33 cellular contexts compared by ENCODE assay signal in genomic region chr18:63789327-63789726, GRCh38. TPM values are rescaled to one million over a fixed set of nuclear protein-coding genes. Genes with fewer than 3 reads are reported as not detected.
"Had no signal": no experiment of that assay in that cellular context is flagged by ENCODE, and none has a peak within 500 bp of the region (broad histone marks: within the 10 kb centered on the region; RNA-seq: fewer than 3 reads in every experiment).

No MANE protein-coding gene starts in this region.

- H3K36me3 ChIP-seq: adrenal gland, ascending aorta, brain microvascular endothelial cell, esophagus muscularis mucosa, ovary, sigmoid colon, uterus had no signal

- H3K27ac ChIP-seq: adrenal gland, ascending aorta, esophagus muscularis mucosa, ovary, psoas muscle, sigmoid colon, uterus had no signal

- H3K27me3 Mint-ChIP-seq: activated CD4-positive, alpha-beta T cell treated with anti-CD3 and anti-CD28 coated beads for 36 hours; activated CD8-positive, alpha-beta memory T cell treated with anti-CD3 and anti-CD28 coated beads, Interleukin-2, amount 10 ng/mL, durations not matched to agents 7 days and 5 days; activated naive CD8-positive, alpha-beta T cell treated with anti-CD3 and anti-CD28 coated beads for 36 hours; dendritic cell treated with granulocyte-macrophage colony-stimulating factor and Interleukin-4, amounts not matched to agents 40 ng/mL and 50 ng/mL, for 4 days; stimulated activated memory B cell treated with anti-CD40 and anti-IgM and Interleukin-4, amounts not matched to agents 10 μg/mL and 1 μg/mL and 100 μg/mL, for 72 hours; stimulated activated naive CD8-positive, alpha-beta T cell treated with anti-CD3 and anti-CD28 coated beads, Interleukin-15, amount 100 ng/mL, for 72 hours; type B pancreatic cell had no signal

- H3K4me3 Mint-ChIP-seq: activated CD4-positive, alpha-beta T cell treated with anti-CD3 and anti-CD28 coated beads for 36 hours; activated CD8-positive, alpha-beta memory T cell treated with anti-CD3 and anti-CD28 coated beads, Interleukin-2, amount 10 ng/mL, durations not matched to agents 7 days and 5 days; activated CD8-positive, alpha-beta T cell treated with anti-CD3 and anti-CD28 coated beads, Interleukin-2, amount 10 ng/mL, durations not matched to agents 7 days and 5 days; activated naive CD8-positive, alpha-beta T cell treated with anti-CD3 and anti-CD28 coated beads for 36 hours; dendritic cell treated with granulocyte-macrophage colony-stimulating factor and Interleukin-4, amounts not matched to agents 40 ng/mL and 50 ng/mL, for 4 days; endodermal cell; stimulated activated memory B cell treated with anti-CD40 and anti-IgM and Interleukin-4, amounts not matched to agents 10 μg/mL and 1 μg/mL and 100 μg/mL, for 72 hours; stimulated activated naive CD8-positive, alpha-beta T cell treated with anti-CD3 and anti-CD28 coated beads, Interleukin-15, amount 100 ng/mL, for 72 hours; type B pancreatic cell had no signal

- H3K27me3 ChIP-seq: adrenal gland, ascending aorta, brain microvascular endothelial cell, esophagus muscularis mucosa, ovary, sigmoid colon, uterus had no signal

- H3K4me1 ChIP-seq: adrenal gland, ascending aorta, esophagus muscularis mucosa, psoas muscle, sigmoid colon, uterus had no signal

- H3K9me3 Mint-ChIP-seq: activated naive CD8-positive, alpha-beta T cell treated with anti-CD3 and anti-CD28 coated beads for 36 hours; dendritic cell treated with granulocyte-macrophage colony-stimulating factor and Interleukin-4, amounts not matched to agents 40 ng/mL and 50 ng/mL, for 4 days; endodermal cell; stimulated activated memory B cell treated with anti-CD40 and anti-IgM and Interleukin-4, amounts not matched to agents 10 μg/mL and 1 μg/mL and 100 μg/mL, for 72 hours; stimulated activated naive CD8-positive, alpha-beta T cell treated with anti-CD3 and anti-CD28 coated beads, Interleukin-15, amount 100 ng/mL, for 72 hours; type B pancreatic cell had no signal

- ATAC-seq: left cardiac atrium; left ventricle myocardium superior; psoas muscle; stimulated activated memory B cell treated with anti-CD40 and anti-IgM and Interleukin-4, amounts not matched to agents 10 μg/mL and 1 μg/mL and 100 μg/mL, for 72 hours had no signal

- H3K4me1 Mint-ChIP-seq: endodermal cell; stimulated activated memory B cell treated with anti-CD40 and anti-IgM and Interleukin-4, amounts not matched to agents 10 μg/mL and 1 μg/mL and 100 μg/mL, for 72 hours; stimulated activated naive CD8-positive, alpha-beta T cell treated with anti-CD3 and anti-CD28 coated beads, Interleukin-15, amount 100 ng/mL, for 72 hours had no signal

- H3K36me3 Mint-ChIP-seq: activated CD8-positive, alpha-beta memory T cell treated with anti-CD3 and anti-CD28 coated beads, Interleukin-2, amount 10 ng/mL, durations not matched to agents 7 days and 5 days; activated naive CD8-positive, alpha-beta T cell treated with anti-CD3 and anti-CD28 coated beads for 36 hours; stimulated activated memory B cell treated with anti-CD40 and anti-IgM and Interleukin-4, amounts not matched to agents 10 μg/mL and 1 μg/mL and 100 μg/mL, for 72 hours; type B pancreatic cell had no signal

- DNase-seq: activated CD4-positive, alpha-beta T cell treated with anti-CD3 and anti-CD28 coated beads for 36 hours; activated CD4-positive, CD25-positive, alpha-beta regulatory T cell; activated CD8-positive, alpha-beta memory T cell treated with anti-CD3 and anti-CD28 coated beads, Interleukin-2, amount 10 ng/mL, durations not matched to agents 7 days and 5 days; activated CD8-positive, alpha-beta T cell treated with anti-CD3 and anti-CD28 coated beads, Interleukin-2, amount 10 ng/mL, durations not matched to agents 7 days and 5 days; activated effector memory CD4-positive, alpha-beta T cell treated with Interleukin-2 at 50 U/mL for 16 hours; activated naive CD4-positive, alpha-beta T cell treated with Interleukin-2 at 50 U/mL for 16 hours; activated naive CD8-positive, alpha-beta T cell treated with anti-CD3 and anti-CD28 coated beads for 36 hours; adrenal gland; brain microvascular endothelial cell; endodermal cell; glutamatergic neuron; islet precursor cell; left cardiac atrium; left ventricle myocardium superior; ovary; psoas muscle; sigmoid colon; small intestine; stimulated activated CD4-positive, alpha-beta T cell treated with anti-CD3 and anti-CD28 coated beads, Interleukin-1b, Interleukin-23, amount 100 ng/mL, for 48 hours; stimulated activated CD4-positive, alpha-beta T cell treated with anti-CD3 and anti-CD28 coated beads, Interleukin-4, amount 100 ng/mL, for 4 hours; stimulated activated CD8-positive, alpha-beta memory T cell treated with anti-CD3 and anti-CD28 coated beads, Interleukin-4, amount 100 ng/mL, for 48 hours; stimulated activated naive CD8-positive, alpha-beta T cell treated with anti-CD3 and anti-CD28 coated beads, Interleukin-15, amount 100 ng/mL, for 72 hours; substantia nigra; T-helper 1 cell; uterus had no signal

- H3K27ac Mint-ChIP-seq: activated CD4-positive, alpha-beta T cell treated with anti-CD3 and anti-CD28 coated beads for 36 hours; activated CD8-positive, alpha-beta memory T cell treated with anti-CD3 and anti-CD28 coated beads, Interleukin-2, amount 10 ng/mL, durations not matched to agents 7 days and 5 days; activated CD8-positive, alpha-beta T cell treated with anti-CD3 and anti-CD28 coated beads, Interleukin-2, amount 10 ng/mL, durations not matched to agents 7 days and 5 days; activated naive CD8-positive, alpha-beta T cell treated with anti-CD3 and anti-CD28 coated beads for 36 hours; dendritic cell treated with granulocyte-macrophage colony-stimulating factor and Interleukin-4, amounts not matched to agents 40 ng/mL and 50 ng/mL, for 4 days; endodermal cell; stimulated activated memory B cell treated with anti-CD40 and anti-IgM and Interleukin-4, amounts not matched to agents 10 μg/mL and 1 μg/mL and 100 μg/mL, for 72 hours; type B pancreatic cell had no signal

- H3K4me3 ChIP-seq: adrenal gland, ascending aorta, esophagus muscularis mucosa, ovary, psoas muscle, sigmoid colon, uterus had no signal

- H3K9me3 ChIP-seq: adrenal gland, ascending aorta, esophagus muscularis mucosa, ovary, psoas muscle, sigmoid colon, uterus had no signal

RNA-seq across cellular contexts. Expression of gene SERPINB7, which starts 14.1 kb away (rescaled TPM):
- total RNA-seq: activated CD4-positive, alpha-beta T cell treated with anti-CD3 and anti-CD28 coated beads for 36 hours; activated CD8-positive, alpha-beta memory T cell treated with anti-CD3 and anti-CD28 coated beads, Interleukin-2, amount 10 ng/mL, durations not matched to agents 7 days and 5 days; activated CD8-positive, alpha-beta T cell treated with anti-CD3 and anti-CD28 coated beads, Interleukin-2, amount 10 ng/mL, durations not matched to agents 7 days and 5 days; activated naive CD8-positive, alpha-beta T cell treated with anti-CD3 and anti-CD28 coated beads for 36 hours; ascending aorta; cardiac septum; endodermal cell; esophagus muscularis mucosa; frontal cortex; left cardiac atrium; left ventricle myocardium superior; lung microvascular endothelial cell; psoas muscle; sigmoid colon; uterus had no signal
